Comparison of ENCODE assay signal across 10 cellular contexts in the genomic region with DNA sequence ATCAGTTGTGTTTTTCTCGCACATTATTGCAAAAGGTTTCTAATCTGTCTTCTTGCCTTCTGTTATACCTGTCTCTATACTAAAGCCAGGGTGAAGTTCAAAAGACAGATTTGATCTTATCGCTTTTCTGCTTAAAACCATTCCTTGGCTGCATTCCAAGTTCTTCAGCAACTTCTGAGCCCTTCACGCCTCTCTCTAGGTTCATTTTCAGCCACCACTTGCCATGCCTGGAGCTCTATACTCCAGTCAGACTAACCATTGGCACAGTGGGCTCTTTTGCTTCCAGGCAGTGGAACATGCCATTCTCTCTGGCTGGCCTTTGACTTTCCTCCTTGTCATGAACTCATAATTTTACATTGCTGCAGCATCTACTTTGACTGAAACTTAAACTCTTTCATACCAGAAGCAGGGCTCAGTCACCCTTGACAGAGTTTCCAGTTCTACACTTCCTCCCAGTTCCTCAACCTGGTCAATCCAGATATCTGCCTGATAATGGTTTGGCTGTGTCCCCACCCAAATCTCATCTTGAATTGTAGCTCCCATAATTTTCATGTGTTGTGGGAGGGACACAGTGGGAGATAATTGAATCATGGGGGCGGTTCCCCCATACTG.
DNase-seq lines count a peak whose midpoint lies in the region; ATAC-seq and TF ChIP-seq lines count a peak whose summit lies in the region.
"Had no signal": no experiment of that assay in that cellular context is flagged by ENCODE, and none has a peak within 500 bp of the region (broad histone marks: within the 10 kb centered on the region; RNA-seq: fewer than 3 reads in every experiment).

No MANE protein-coding gene starts in this region.

- peaks cover 28% of the 10 kb centered on the region for H3K4me1 Mint-ChIP-seq in activated T-helper 2 cell treated with anti-CD3 and anti-CD28 coated beads, Interferon-gamma antibody, Interleukin-2, Interleukin-4, amounts not matched to agents 10 μg/mL and 5 μg/mL and 100 μg/mL, durations not matched to agents 14 hours and 24 hours and 36 hours (ENCODE audit: low read depth)

- no peaks in the 10 kb centered on the region for H3K9me3 Mint-ChIP-seq in activated T-helper 2 cell treated with anti-CD3 and anti-CD28 coated beads, Interferon-gamma antibody, Interleukin-2, Interleukin-4, amounts not matched to agents 10 μg/mL and 5 μg/mL and 100 μg/mL, durations not matched to agents 14 hours and 24 hours and 36 hours

- peaks cover 2% of the 10 kb centered on the region for H3K27me3 Mint-ChIP-seq in activated T-helper 2 cell treated with anti-CD3 and anti-CD28 coated beads, Interferon-gamma antibody, Interleukin-2, Interleukin-4, amounts not matched to agents 10 μg/mL and 5 μg/mL and 100 μg/mL, durations not matched to agents 14 hours and 24 hours and 36 hours (ENCODE audit: low read depth)

- no peak overlapping the region for H3K4me3 Mint-ChIP-seq in activated T-helper 2 cell treated with anti-CD3 and anti-CD28 coated beads, Interferon-gamma antibody, Interleukin-2, Interleukin-4, amounts not matched to agents 10 μg/mL and 5 μg/mL and 100 μg/mL, durations not matched to agents 14 hours and 24 hours and 36 hours (ENCODE audit: low read depth)

- H3K27me3 ChIP-seq in DND-41 (ENCODE audit: insufficient read depth, low read length, poor library complexity) = no peaks in the 10 kb centered on the region

- H3K4me3 ChIP-seq in DND-41 (ENCODE audit: low read depth in 1 of 2, low read length in 2 of 2) = no peak overlapping the region

- H3K4me2 ChIP-seq in DND-41 (ENCODE audit: insufficient read depth, low read length) = peak overlapping the region; percentile 29

- TF ChIP-seq CTCF in DND-41 (IDR thresholded peaks at IDR 0.05; ENCODE audit: borderline replicate concordance, extremely low read depth, low read length, poor library complexity, severe bottlenecking) = no peak

- peak; percentile 75 for ATAC-seq in DND-41 (ENCODE audit: insufficient read depth, low read depth)
- ATAC-seq in GM18867 (IDR thresholded peaks at IDR 0.05; ENCODE audit: unreplicated experiment) = peak; percentile 35
- peak; percentile 49 for ATAC-seq in HG02885 (IDR thresholded peaks at IDR 0.05; ENCODE audit: poor library complexity, unreplicated experiment)
- ATAC-seq: right cardiac atrium had no signal

- peaks cover 12% of the 10 kb centered on the region for H3K36me3 Mint-ChIP-seq in activated T-helper 2 cell treated with anti-CD3 and anti-CD28 coated beads, Interferon-gamma antibody, Interleukin-2, Interleukin-4, amounts not matched to agents 10 μg/mL and 5 μg/mL and 100 μg/mL, durations not matched to agents 14 hours and 24 hours and 36 hours (ENCODE audit: low read depth)

- peak overlapping the region; percentile 29; the same call in 1 of the 2 replicates for H3K27ac ChIP-seq in DND-41 (ENCODE audit: low read length)
- H3K27ac ChIP-seq: HL-60 had no signal

- H3K4me1 ChIP-seq in DND-41 (ENCODE audit: insufficient read depth, low read length) = peaks cover 45% of the 10 kb centered on the region

- no peaks in the 10 kb centered on the region; the same call in 1 of the 2 replicates for H4K20me1 ChIP-seq in DND-41 (ENCODE audit: insufficient read depth, low read length)

- peak overlapping the region; percentile 51 for H3K27ac Mint-ChIP-seq in activated T-helper 2 cell treated with anti-CD3 and anti-CD28 coated beads, Interferon-gamma antibody, Interleukin-2, Interleukin-4, amounts not matched to agents 10 μg/mL and 5 μg/mL and 100 μg/mL, durations not matched to agents 14 hours and 24 hours and 36 hours

- intact Hi-C loops in activated T-helper 2 cell treated with anti-CD3 and anti-CD28 coated beads, Interferon-gamma antibody, Interleukin-2, Interleukin-4, amounts not matched to agents 10 μg/mL and 5 μg/mL and 100 μg/mL, durations not matched to agents 14 hours and 24 hours and 36 hours (cut with micrococcal nuclease) = loop anchor here (2.0 kb wide), 1 partner anchor 113 kb away; no protein-coding TSS in a partner anchor

- no peaks in the 10 kb centered on the region for H3K79me2 ChIP-seq in DND-41 (ENCODE audit: insufficient read depth, low read length)

- no peak overlapping the region for H2AFZ ChIP-seq in DND-41 (ENCODE audit: low read depth, low read length)

- H3K9ac ChIP-seq in DND-41 (ENCODE audit: low read depth, low read length) = no peak overlapping the region

- H3K36me3 ChIP-seq in DND-41 (ENCODE audit: insufficient read depth, low read length) = no peaks in the 10 kb centered on the region

- DNase-seq in DND-41 (peak; percentile 62), NCI-H146 treated with DMSO at 0.1 percent for 48 hours (lab: John Stamatoyannopoulos, UW; ENCODE audit: unreplicated experiment) (no peak), SIG-M5 treated with dmso at 0.1 percent for 504 hours (lab: John Stamatoyannopoulos, UW; ENCODE audit: unreplicated experiment) (no peak), NCI-H2196 (lab: John Stamatoyannopoulos, UW; ENCODE audit: unreplicated experiment) (no peak)
- DNase-seq in activated T-helper 2 cell treated with anti-CD3 and anti-CD28 coated beads, Interferon-gamma antibody, Interleukin-2, Interleukin-4, amounts not matched to agents 10 μg/mL and 5 μg/mL and 100 μg/mL, durations not matched to agents 14 hours and 24 hours and 36 hours (ENCODE audit: low spot score) = no peak
- DNase-seq: NCI-H146, right cardiac atrium had no signal

- no peaks in the 10 kb centered on the region for H3K9me3 ChIP-seq in DND-41 (ENCODE audit: insufficient read depth, low read length, severe bottlenecking)
